22 cellular contexts compared by ENCODE assay signal in genomic region chr2:177671662-177672061, GRCh38.
DNase-seq lines count a peak whose midpoint lies in the region; ATAC-seq and TF ChIP-seq lines count a peak whose summit lies in the region.
"Had no signal": no experiment of that assay in that cellular context is flagged by ENCODE, and none has a peak within 500 bp of the region (broad histone marks: within the 10 kb centered on the region; RNA-seq: fewer than 3 reads in every experiment).

No MANE protein-coding gene starts in this region.

- H3K9me3 Mint-ChIP-seq in brain, result peaks cover 0 to 4% (median 0%) of the 10 kb centered on the region in 5 experiments
- H3K9me3 Mint-ChIP-seq in nephron, result no peaks in the 10 kb centered on the region
- H3K9me3 Mint-ChIP-seq: GM23338, H9 had no signal

- H3K4me1 Mint-ChIP-seq in brain (peaks cover 54% of the 10 kb centered on the region), nephron (peaks cover 61% of the 10 kb centered on the region)
- H3K4me1 Mint-ChIP-seq: CD4-positive, CD25-positive, alpha-beta regulatory T cell had no signal

- peaks cover 15% of the 10 kb centered on the region for H3K27me3 Mint-ChIP-seq in brain
- H3K27me3 Mint-ChIP-seq in nephron (ENCODE audit: low read depth), result no peaks in the 10 kb centered on the region

- H3K4me3 Mint-ChIP-seq in brain (peak overlapping the region in 1 of 5 experiments; percentile 17), nephron (no peak overlapping the region)
- H3K4me3 Mint-ChIP-seq: CD4-positive, CD25-positive, alpha-beta regulatory T cell; GM23338; H9 had no signal

- intact Hi-C loops in sciatic nerve (cut with DNase I), result no loop called here

- DNase-seq in M059J (ENCODE audit: low read depth), result peak; percentile 54
- DNase-seq in sciatic nerve (ENCODE audit: low spot score), result no peak
- DNase-seq in EL, result no peak
- no peak for DNase-seq in mesenteric fat pad (ENCODE audit: low spot score)
- DNase-seq: CD4-positive, CD25-positive, alpha-beta regulatory T cell; DMS153; DND-41; H9; KBM-7; MM.1S; NCI-H1417; NCI-H1694; NCI-H2029 treated with DMSO at 0.1 percent for 48 hours; NCI-H2227 treated with DMSO at 0.1 percent for 48 hours; NCI-H526 treated with DMSO at 0.1 percent for 48 hours; SHP77 treated with DMSO at 0.1 percent for 48 hours had no signal

- TF ChIP-seq CTCF in brain (conservative IDR thresholded peaks at IDR 0.05), result no peak
- no peak for TF ChIP-seq CTCF in nephron (IDR thresholded peaks at IDR 0.05; ENCODE audit: unreplicated experiment in 3 of 3)

- no peaks in the 10 kb centered on the region for H3K36me3 Mint-ChIP-seq in brain
- H3K36me3 Mint-ChIP-seq in nephron (ENCODE audit: low read depth), result no peaks in the 10 kb centered on the region
- H3K36me3 Mint-ChIP-seq: CD4-positive, CD25-positive, alpha-beta regulatory T cell had no signal

- H3K27ac Mint-ChIP-seq in brain, result peak overlapping the region in 4 of 5 experiments; percentile 77 to 90 (median 85)
- H3K27ac Mint-ChIP-seq in nephron, result peak overlapping the region; percentile 85 to 95 (median 89)
- H3K27ac Mint-ChIP-seq: CD4-positive, CD25-positive, alpha-beta regulatory T cell; GM23338 had no signal

- peak; percentile 29 for ATAC-seq in sciatic nerve
- ATAC-seq in HG03571 (IDR thresholded peaks at IDR 0.05; ENCODE audit: unreplicated experiment), result no peak
- ATAC-seq: Panc1, SK-N-SH treated with all-trans-retinoic acid at 6 μM for 48 hours had no signal
